Comparison of ENCODE assay signal across 13 cellular contexts in the genomic region with DNA sequence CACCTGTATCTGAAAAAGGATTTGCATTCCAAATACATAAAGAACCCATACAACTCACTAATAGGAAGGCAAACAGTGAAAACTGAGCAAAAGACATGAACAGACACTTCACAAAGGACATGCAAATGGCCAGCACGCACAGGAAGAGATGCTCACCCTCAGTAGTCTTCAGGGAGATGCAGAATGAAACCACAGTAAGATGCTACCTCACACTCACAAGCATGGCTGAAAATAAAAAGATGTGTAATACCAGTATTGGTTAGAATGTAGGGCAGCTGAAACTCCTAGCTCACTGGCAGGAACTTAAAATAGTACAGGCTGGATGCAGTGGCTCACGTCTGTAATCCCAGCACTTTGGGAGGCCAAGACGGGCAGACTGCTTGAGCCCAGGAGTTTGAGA.
DNase-seq lines count a peak whose midpoint lies in the region; ATAC-seq and FAIRE-seq lines count a peak whose summit lies in the region.
"Had no signal": no experiment of that assay in that cellular context is flagged by ENCODE, and none has a peak within 500 bp of the region (broad histone marks: within the 10 kb centered on the region; RNA-seq: fewer than 3 reads in every experiment).

No MANE protein-coding gene starts in this region.

- intact Hi-C loops in sciatic nerve (cut with DNase I): loop anchor here (10.0 kb wide), 1 partner anchor 369 kb away; the partner anchor contains the start of gene BFSP1
- intact Hi-C loops in cardiac septum (cut with DNase I): no loop called here

- CTCF ChIA-PET in activated CD8-positive, alpha-beta T cell treated with anti-CD3 and anti-CD28 coated beads, Interleukin-2, amount 10 ng/mL, durations not matched to agents 7 days and 5 days (lab: Charles Lee): interaction anchor here (2.4 to 2.6 kb wide), 2 partner anchors 35 to 222 kb away, joined by 6 to 9 read pairs; partner anchors contain the start of gene RRBP1

- peaks cover 22% of the 10 kb centered on the region for H3K27me3 Mint-ChIP-seq in activated CD8-positive, alpha-beta T cell treated with anti-CD3 and anti-CD28 coated beads, Interleukin-2, amount 10 ng/mL, durations not matched to agents 7 days and 5 days (ENCODE audit: low read depth)

- POLR2A ChIA-PET in activated CD8-positive, alpha-beta T cell treated with anti-CD3 and anti-CD28 coated beads, Interleukin-2, amount 10 ng/mL, durations not matched to agents 7 days and 5 days (lab: Charles Lee): no interaction called here

- H3K4me1 Mint-ChIP-seq in activated CD8-positive, alpha-beta T cell treated with anti-CD3 and anti-CD28 coated beads, Interleukin-2, amount 10 ng/mL, durations not matched to agents 7 days and 5 days (ENCODE audit: low read depth): peaks cover 9% of the 10 kb centered on the region

- peak overlapping the region; percentile 3 for H3K27ac Mint-ChIP-seq in activated CD8-positive, alpha-beta T cell treated with anti-CD3 and anti-CD28 coated beads, Interleukin-2, amount 10 ng/mL, durations not matched to agents 7 days and 5 days

- H3K9me3 Mint-ChIP-seq in activated CD8-positive, alpha-beta T cell treated with anti-CD3 and anti-CD28 coated beads, Interleukin-2, amount 10 ng/mL, durations not matched to agents 7 days and 5 days (ENCODE audit: insufficient read depth): no peaks in the 10 kb centered on the region

- peak; percentile 78 for FAIRE-seq in GM18507 (lab: Jason Lieb, UNC)
- FAIRE-seq: urothelium cell line had no signal

- no peak overlapping the region for H3K4me3 Mint-ChIP-seq in activated CD8-positive, alpha-beta T cell treated with anti-CD3 and anti-CD28 coated beads, Interleukin-2, amount 10 ng/mL, durations not matched to agents 7 days and 5 days

- H3K36me3 Mint-ChIP-seq in activated CD8-positive, alpha-beta T cell treated with anti-CD3 and anti-CD28 coated beads, Interleukin-2, amount 10 ng/mL, durations not matched to agents 7 days and 5 days (ENCODE audit: low read depth): no peaks in the 10 kb centered on the region

- ATAC-seq in GM21367 (IDR thresholded peaks at IDR 0.05; ENCODE audit: unreplicated experiment) (peak; percentile 69), HG03103 (IDR thresholded peaks at IDR 0.05; ENCODE audit: low read depth, unreplicated experiment) (peak; percentile 75), sciatic nerve (no peak)
- peak; percentile 69 for ATAC-seq in activated CD8-positive, alpha-beta T cell treated with anti-CD3 and anti-CD28 coated beads, Interleukin-2, amount 10 ng/mL, durations not matched to agents 7 days and 5 days
- ATAC-seq: left cardiac atrium had no signal

- DNase-seq in GM18507 (ENCODE audit: extremely low spot score, insufficient read length, low read depth): peak; percentile 22
- DNase-seq in activated CD8-positive, alpha-beta T cell treated with anti-CD3 and anti-CD28 coated beads, Interleukin-2, amount 10 ng/mL, durations not matched to agents 7 days and 5 days: no peak
- no peak for DNase-seq in Ammon's horn (ENCODE audit: low spot score)
- DNase-seq in sciatic nerve (ENCODE audit: low spot score): no peak
- DNase-seq in cardiac septum (ENCODE audit: low spot score): no peak
- no peak for DNase-seq in hepatic stellate cell (ENCODE audit: low spot score)
- DNase-seq: activated CD8-positive, alpha-beta memory T cell treated with anti-CD3 and anti-CD28 coated beads, Interleukin-2, amount 50 U/mL, for 4 hours; COR-L47; esophagus squamous epithelium; left cardiac atrium had no signal
